8 cellular contexts compared by ENCODE assay signal in the genomic region with DNA sequence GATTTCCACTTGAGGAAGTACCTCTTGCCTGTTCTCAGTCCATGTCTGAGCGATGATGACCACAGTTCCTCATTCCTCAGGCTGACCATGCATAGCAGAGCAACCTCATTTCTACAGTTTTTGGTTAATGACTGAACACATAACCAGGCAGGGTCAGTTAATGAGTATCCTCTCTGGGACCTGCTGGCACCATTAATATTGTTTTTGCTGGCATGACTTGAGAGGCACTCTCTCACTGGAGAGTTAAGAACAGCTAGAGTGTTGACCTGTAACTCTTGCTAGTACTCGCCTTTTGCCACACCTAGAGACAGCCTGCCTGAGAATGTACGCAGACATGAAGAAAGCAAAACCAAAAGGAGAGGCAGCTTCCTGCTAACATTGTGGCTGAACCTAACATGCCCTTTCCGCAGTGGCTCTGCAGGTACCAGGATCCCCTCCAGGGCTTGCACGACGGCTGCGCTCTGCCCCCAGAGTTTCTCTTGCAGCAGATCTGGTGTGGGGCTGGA. TPM values are rescaled to one million over a fixed set of nuclear protein-coding genes. Genes with fewer than 3 reads are reported as not detected.
A peak's percentile ranks its signal among the peaks of the same experiment; 100 is the strongest.
DNase-seq lines count a peak whose midpoint lies in the region; ATAC-seq and TF ChIP-seq lines count a peak whose summit lies in the region.

No MANE protein-coding gene starts in this region.

- H3K27me3 ChIP-seq in RWPE2 (ENCODE audit: insufficient read depth, poor library complexity, severe bottlenecking) (no peaks in the 10 kb centered on the region), mucosa of stomach (ENCODE audit: control insufficient read depth, insufficient read depth, low read length) (no peaks in the 10 kb centered on the region), thymus (ENCODE audit: control insufficient read depth, insufficient read depth) (no peaks in the 10 kb centered on the region)

- H3K4me1 Mint-ChIP-seq in activated naive CD8-positive, alpha-beta T cell (ENCODE audit: low read depth), result peaks cover 28% of the 10 kb centered on the region

- H3K36me3 Mint-ChIP-seq in activated naive CD8-positive, alpha-beta T cell, result peaks cover 12% of the 10 kb centered on the region

- H3K4me3 Mint-ChIP-seq in activated naive CD8-positive, alpha-beta T cell, result peak overlapping the region; percentile 70

- ATAC-seq in GM18517 (IDR thresholded peaks at IDR 0.05; ENCODE audit: unreplicated experiment), result peak; percentile 81
- peak; percentile 68 for ATAC-seq in HG02870 (IDR thresholded peaks at IDR 0.05; ENCODE audit: unreplicated experiment)
- ATAC-seq in RWPE2 (ENCODE audit: low read depth), result peak; percentile 76

- H3K9me3 ChIP-seq in RWPE2 (ENCODE audit: severe bottlenecking) (no peaks in the 10 kb centered on the region), mucosa of stomach (ENCODE audit: control insufficient read depth, low read length) (no peaks in the 10 kb centered on the region), thymus (ENCODE audit: control insufficient read depth) (no peaks in the 10 kb centered on the region)

- DNase-seq in RWPE2 (ENCODE audit: low spot score) (no peak), SK-N-DZ (ENCODE audit: low spot score) (no peak), cortex of kidney (lab: John Stamatoyannopoulos, UW) (no peak)

- H3K4me1 ChIP-seq in RWPE2 (ENCODE audit: insufficient read depth, poor library complexity, severe bottlenecking) (peaks cover 10% of the 10 kb centered on the region), mucosa of stomach (ENCODE audit: control insufficient read depth, insufficient read depth, low read length) (peaks cover 14% of the 10 kb centered on the region), thymus (ENCODE audit: control insufficient read depth, insufficient read depth, low read length) (peaks cover 5% of the 10 kb centered on the region)

- no peaks in the 10 kb centered on the region for H3K9me3 Mint-ChIP-seq in activated naive CD8-positive, alpha-beta T cell (ENCODE audit: low read depth)

- no peak for TF ChIP-seq CTCF in RWPE2 (IDR thresholded peaks at IDR 0.05; ENCODE audit: poor library complexity, severe bottlenecking)

- peak overlapping the region; percentile 22 for H3K9ac ChIP-seq in mucosa of stomach (ENCODE audit: low read length)

- H3K27ac ChIP-seq in RWPE2 (ENCODE audit: poor library complexity, severe bottlenecking) (no peak overlapping the region), thymus (ENCODE audit: low read depth) (peak overlapping the region; percentile 61)

- H3K4me3 ChIP-seq in RWPE2 (ENCODE audit: severe bottlenecking) (no peak overlapping the region), mucosa of stomach (ENCODE audit: low read length) (no peak overlapping the region), thymus (ENCODE audit: low read length) (no peak overlapping the region)

- H3K27ac Mint-ChIP-seq in activated naive CD8-positive, alpha-beta T cell, result peak overlapping the region; percentile 94

- peaks cover 5% of the 10 kb centered on the region; the same call in 1 of the 2 replicates for H3K36me3 ChIP-seq in RWPE2 (ENCODE audit: low read depth)
- no peaks in the 10 kb centered on the region for H3K36me3 ChIP-seq in mucosa of stomach (ENCODE audit: control insufficient read depth, insufficient read depth, low read length)
- H3K36me3 ChIP-seq in thymus (ENCODE audit: control insufficient read depth, insufficient read depth), result no peaks in the 10 kb centered on the region

- WGBS in thymus, result 21% methylated on average over 7 of the region's 7 CpGs

- no peaks in the 10 kb centered on the region for H3K27me3 Mint-ChIP-seq in activated naive CD8-positive, alpha-beta T cell

RNA-seq across cellular contexts. Expression of gene PECR, which starts 23.9 kb away (rescaled TPM):
- polyA plus RNA-seq in thymus, result 5.7 TPM
- polyA plus RNA-seq in SK-N-DZ (2014; cell fraction: cytosol; rRNA removed), result 25.1 and 39.7 TPM in 2 replicates
- polyA plus RNA-seq in SK-N-DZ (2014; cell fraction: nucleus; rRNA removed), result 29.7 and 33.0 TPM in 2 replicates

RNA-seq across cellular contexts. Expression of gene TMEM169, which starts 24.0 kb away (rescaled TPM):
- polyA plus RNA-seq in thymus, result 1.0 TPM
- polyA plus RNA-seq in SK-N-DZ (2014; cell fraction: cytosol; rRNA removed), result 28.3 and 32.8 TPM in 2 replicates
- 11.1 and 16.1 TPM in 2 replicates for polyA plus RNA-seq in SK-N-DZ (2014; cell fraction: nucleus; rRNA removed)

RNA-seq across cellular contexts. Expression of gene MREG, which starts 44.4 kb away (rescaled TPM):
- polyA plus RNA-seq in thymus, result 16.3 TPM
- 14.0 and 15.8 TPM in 2 replicates for polyA plus RNA-seq in SK-N-DZ (2014; cell fraction: cytosol; rRNA removed)
- polyA plus RNA-seq in SK-N-DZ (2014; cell fraction: nucleus; rRNA removed), result 18.0 and 24.8 TPM in 2 replicates

RNA-seq across cellular contexts. Expression of gene XRCC5, which starts 51.4 kb away (rescaled TPM):
- 113 TPM for polyA plus RNA-seq in thymus
- 469 and 473 TPM in 2 replicates for polyA plus RNA-seq in SK-N-DZ (2014; cell fraction: cytosol; rRNA removed)
- polyA plus RNA-seq in SK-N-DZ (2014; cell fraction: nucleus; rRNA removed), result 187 and 227 TPM in 2 replicates
